In the genomic region with DNA sequence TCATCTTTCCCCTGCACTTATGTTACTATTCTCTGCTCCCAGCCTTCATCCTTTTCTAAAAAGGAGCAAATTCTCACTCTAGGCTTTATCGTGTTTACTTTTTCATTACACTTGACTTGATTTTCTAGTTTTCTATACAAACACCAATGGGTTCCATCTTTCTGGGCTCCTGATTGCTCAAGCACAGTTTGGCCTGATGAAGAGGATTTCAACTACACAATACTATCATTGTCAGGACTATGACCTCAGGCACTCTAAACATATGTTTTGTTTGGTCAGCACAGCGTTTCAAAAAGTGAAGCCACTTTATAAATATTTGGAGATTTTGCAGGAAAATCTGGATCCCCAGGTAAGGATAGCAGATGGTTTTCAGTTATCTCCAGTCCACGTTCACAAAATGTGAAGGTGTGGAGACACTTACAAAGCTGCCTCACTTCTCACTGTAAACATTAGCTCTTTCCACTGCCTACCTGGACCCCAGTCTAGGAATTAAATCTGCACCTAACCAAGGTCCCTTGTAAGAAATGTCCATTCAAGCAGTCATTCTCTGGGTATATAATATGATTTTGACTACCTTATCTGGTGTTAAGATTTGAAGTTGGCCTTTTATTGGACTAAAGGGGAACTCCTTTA, we compare ENCODE assay signal across 11 cellular contexts.
DNase-seq lines count a peak whose midpoint lies in the region; ATAC-seq, FAIRE-seq and TF ChIP-seq lines count a peak whose summit lies in the region.
"Had no signal": no experiment of that assay in that cellular context is flagged by ENCODE, and none has a peak within 500 bp of the region (broad histone marks: within the 10 kb centered on the region; RNA-seq: fewer than 3 reads in every experiment).

No MANE protein-coding gene starts in this region.

- POLR2A ChIA-PET in HepG2 (lab: Yijun Ruan, JAX), result interaction anchor here (1.2 kb wide), 1 partner anchor 86 kb away, joined by 3 read pairs; a partner anchor contains a TSS

- H3K79me2 ChIP-seq in HepG2 (ENCODE audit: insufficient read depth, low read length), result peaks cover 4% of the 10 kb centered on the region

- H3K27me3 ChIP-seq in HepG2 (ENCODE audit: control insufficient read depth in 1 of 2, insufficient read depth in 2 of 2, low read length in 2 of 2), result no peaks in the 10 kb centered on the region
- no peaks in the 10 kb centered on the region for H3K27me3 ChIP-seq in tibial artery
- H3K27me3 ChIP-seq: foreskin keratinocyte had no signal

- H3K4me1 Mint-ChIP-seq in activated naive CD4-positive, alpha-beta T cell treated with anti-CD3 and anti-CD28 coated beads for 36 hours (ENCODE audit: low read depth), result peaks cover 79% of the 10 kb centered on the region
- peaks cover 39% of the 10 kb centered on the region for H3K4me1 Mint-ChIP-seq in activated T-helper 2 cell treated with anti-CD3 and anti-CD28 coated beads, Interferon-gamma antibody, Interleukin-2, Interleukin-4, amounts not matched to agents 10 μg/mL and 5 μg/mL and 100 μg/mL, durations not matched to agents 14 hours and 24 hours and 36 hours (ENCODE audit: low read depth)

- in situ Hi-C loops in HepG2 (cut with HindIII; ENCODE audit: extremely low pct_ligation_motif_present, low pct_unique_long_range_greater_than_20kb), result no loop called here
- in situ Hi-C loops in GM13976 (cut with MboI; ENCODE audit: low sequenced_read_pairs, unreplicated experiment), result loop anchor here (25.0 kb wide), 1 partner anchor 480 kb away; no protein-coding TSS in a partner anchor

- H3K4me1 ChIP-seq in HepG2 (ENCODE audit: insufficient read depth, low read length) (peaks cover 58% of the 10 kb centered on the region), tibial artery (peaks cover 0 to 80% (median 50%) of the 10 kb centered on the region in 4 donors)

- no peak overlapping the region for H3K4me3 ChIP-seq in HepG2 (replicated peaks in 1 of 3; ENCODE audit: insufficient read depth in 1 of 3, low read depth in 2 of 3, low read length in 3 of 3)
- H3K4me3 ChIP-seq in tibial artery, result no peak overlapping the region
- H3K4me3 ChIP-seq: HAP-1 had no signal

- TF ChIP-seq RAD21 in HepG2 (CRISPR knock-in tag; IDR thresholded peaks at IDR 0.05), result no peak

- WGBS in HepG2 (ENCODE audit: low lambda C conversion rate), result 17% methylated on average over 3 of the region's 3 CpGs

- H3K36me3 Mint-ChIP-seq in activated naive CD4-positive, alpha-beta T cell treated with anti-CD3 and anti-CD28 coated beads for 36 hours (ENCODE audit: low read depth), result peaks cover 78% of the 10 kb centered on the region
- peaks cover 87% of the 10 kb centered on the region for H3K36me3 Mint-ChIP-seq in activated T-helper 2 cell treated with anti-CD3 and anti-CD28 coated beads, Interferon-gamma antibody, Interleukin-2, Interleukin-4, amounts not matched to agents 10 μg/mL and 5 μg/mL and 100 μg/mL, durations not matched to agents 14 hours and 24 hours and 36 hours (ENCODE audit: low read depth)

- H3K27ac ChIP-seq in VCaP (peak overlapping the region; percentile 29), HepG2 (ENCODE audit: extremely low read length, insufficient read depth, low read length) (peak overlapping the region; percentile 24), tibial artery (peak overlapping the region; percentile 61 to 77)
- H3K27ac ChIP-seq: foreskin keratinocyte had no signal

- no peak overlapping the region for H3K9ac ChIP-seq in HepG2 (ENCODE audit: insufficient read depth, low read depth, low read length)

- H3K27ac Mint-ChIP-seq in activated naive CD4-positive, alpha-beta T cell treated with anti-CD3 and anti-CD28 coated beads for 36 hours, result peak overlapping the region; percentile 76
- H3K27ac Mint-ChIP-seq in activated T-helper 2 cell treated with anti-CD3 and anti-CD28 coated beads, Interferon-gamma antibody, Interleukin-2, Interleukin-4, amounts not matched to agents 10 μg/mL and 5 μg/mL and 100 μg/mL, durations not matched to agents 14 hours and 24 hours and 36 hours, result no peak overlapping the region

- intact Hi-C loops in activated naive CD4-positive, alpha-beta T cell treated with anti-CD3 and anti-CD28 coated beads for 36 hours (cut with micrococcal nuclease), result loop anchor here (1.0 to 5.0 kb wide), 8 partner anchors 10 to 650 kb away; no protein-coding TSS in a partner anchor
- intact Hi-C loops in HepG2 (cut with micrococcal nuclease; ENCODE audit: unreplicated experiment) (loop anchor here (1.0 to 10.0 kb wide), 5 partner anchors 56 to 650 kb away; no protein-coding TSS in a partner anchor), tibial artery (cut with DNase I; ENCODE audit: low total_unique reads) (loop anchor here (5.0 kb wide), 1 partner anchor 575 kb away; no protein-coding TSS in a partner anchor)
- intact Hi-C loops in activated T-helper 2 cell treated with anti-CD3 and anti-CD28 coated beads, Interferon-gamma antibody, Interleukin-2, Interleukin-4, amounts not matched to agents 10 μg/mL and 5 μg/mL and 100 μg/mL, durations not matched to agents 14 hours and 24 hours and 36 hours (cut with micrococcal nuclease), result loop anchor here (1.0 to 5.0 kb wide), 5 partner anchors 61 to 650 kb away; no protein-coding TSS in a partner anchor

- BruUV-seq in HepG2 (replicated peaks; lab: Mats Ljungman, UMichigan), result no TSS peak

- no peak for TF ChIP-seq CTCF in VCaP (conservative IDR thresholded peaks at IDR 0.05)
- TF ChIP-seq CTCF in HepG2 (CRISPR knock-in tag; IDR thresholded peaks at IDR 0.05), result no peak
- no peak for TF ChIP-seq CTCF in tibial artery (IDR thresholded peaks at IDR 0.05)
- no peak for TF ChIP-seq CTCF in GM13976 (IDR thresholded peaks at IDR 0.05; ENCODE audit: borderline replicate concordance, control extremely low read depth, extremely low read depth, insufficient read depth, missing control alignments)

- ATAC-seq in HepG2 (peak; percentile 21), GM18505 (IDR thresholded peaks at IDR 0.05; ENCODE audit: unreplicated experiment) (no peak)

- H3K4me2 ChIP-seq in HepG2 (ENCODE audit: low read depth, low read length), result no peak overlapping the region

- TF ChIP-seq EP300 in HepG2 (IDR thresholded peaks at IDR 0.05; ENCODE audit: low read depth in 2 of 2, low read length in 2 of 2) (peak in 1 of 2 experiments; percentile 48; a peak in 1 of 4 replicates), HepG2 (CRISPR knock-in tag; IDR thresholded peaks at IDR 0.05; ENCODE audit: borderline replicate concordance) (no peak)

- no peaks in the 10 kb centered on the region for H3K27me3 Mint-ChIP-seq in activated naive CD4-positive, alpha-beta T cell treated with anti-CD3 and anti-CD28 coated beads for 36 hours (ENCODE audit: low read depth)
- no peaks in the 10 kb centered on the region for H3K27me3 Mint-ChIP-seq in activated T-helper 2 cell treated with anti-CD3 and anti-CD28 coated beads, Interferon-gamma antibody, Interleukin-2, Interleukin-4, amounts not matched to agents 10 μg/mL and 5 μg/mL and 100 μg/mL, durations not matched to agents 14 hours and 24 hours and 36 hours (ENCODE audit: low read depth)

- H4K20me1 ChIP-seq in HepG2 (ENCODE audit: insufficient read depth, low read length), result peaks cover 47% of the 10 kb centered on the region

- FAIRE-seq in HepG2 (lab: Jason Lieb, UNC), result peak; percentile 78

- H3K9me3 ChIP-seq in HepG2 (ENCODE audit: low read length), result no peaks in the 10 kb centered on the region
- no peaks in the 10 kb centered on the region for H3K9me3 ChIP-seq in tibial artery
- H3K9me3 ChIP-seq: HAP-1 had no signal

- H3K36me3 ChIP-seq in HepG2 (replicated peaks in 1 of 2; ENCODE audit: control insufficient read depth in 1 of 2, insufficient read depth in 2 of 2, low read length in 2 of 2), result peaks cover 34 to 83% of the 10 kb centered on the region in 2 experiments
- peaks cover 30 to 52% (median 48%) of the 10 kb centered on the region in 3 donors for H3K36me3 ChIP-seq in tibial artery

- H3K9me3 Mint-ChIP-seq in activated naive CD4-positive, alpha-beta T cell treated with anti-CD3 and anti-CD28 coated beads for 36 hours, result no peaks in the 10 kb centered on the region
- no peaks in the 10 kb centered on the region for H3K9me3 Mint-ChIP-seq in activated T-helper 2 cell treated with anti-CD3 and anti-CD28 coated beads, Interferon-gamma antibody, Interleukin-2, Interleukin-4, amounts not matched to agents 10 μg/mL and 5 μg/mL and 100 μg/mL, durations not matched to agents 14 hours and 24 hours and 36 hours

- peak in 1 of 2 experiments; percentile 9; a peak in 1 of 4 replicates for TF ChIP-seq POLR2A in HepG2 (IDR thresholded peaks at IDR 0.05; ENCODE audit: insufficient read depth in 1 of 2, low read depth in 2 of 2, low read length in 2 of 2)
- no peak for TF ChIP-seq POLR2A in GM18505 (IDR thresholded peaks at IDR 0.05; ENCODE audit: borderline replicate concordance, extremely low read depth, insufficient read depth, insufficient read length)

- no peak for DNase-seq in activated naive CD4-positive, alpha-beta T cell treated with anti-CD3 and anti-CD28 coated beads for 36 hours
- DNase-seq in activated naive CD4-positive, alpha-beta T cell treated with Interleukin-2 at 50 U/mL for 16 hours, result no peak
- DNase-seq in HepG2 (ENCODE audit: low spot score) (peak; percentile 57), tibial artery (no peak), GM13976 (ENCODE audit: low spot score) (no peak)
- DNase-seq in activated T-helper 2 cell treated with anti-CD3 and anti-CD28 coated beads, Interferon-gamma antibody, Interleukin-2, Interleukin-4, amounts not matched to agents 10 μg/mL and 5 μg/mL and 100 μg/mL, durations not matched to agents 14 hours and 24 hours and 36 hours (ENCODE audit: low spot score), result no peak
- DNase-seq: kidney had no signal

- H3K4me3 Mint-ChIP-seq in activated naive CD4-positive, alpha-beta T cell treated with anti-CD3 and anti-CD28 coated beads for 36 hours, result no peak overlapping the region
- no peak overlapping the region for H3K4me3 Mint-ChIP-seq in activated T-helper 2 cell treated with anti-CD3 and anti-CD28 coated beads, Interferon-gamma antibody, Interleukin-2, Interleukin-4, amounts not matched to agents 10 μg/mL and 5 μg/mL and 100 μg/mL, durations not matched to agents 14 hours and 24 hours and 36 hours (ENCODE audit: low read depth)

- no peak overlapping the region for H2AFZ ChIP-seq in HepG2 (ENCODE audit: low read length)

- CTCF ChIA-PET in activated naive CD4-positive, alpha-beta T cell treated with anti-CD3 and anti-CD28 coated beads for 36 hours (lab: Charles Lee), result interaction anchor here (0.6 to 2.9 kb wide), 25 partner anchors 7 to 494 kb away, joined by 3 to 15 read pairs (median 6); a partner anchor contains a TSS
- CTCF ChIA-PET in HepG2 (lab: Yijun Ruan, JAX; ENCODE audit: low intra/inter-chr PET ratio, low total read pairs), result interaction anchor here (1.7 kb wide), 1 partner anchor 650 kb away, joined by 8 read pairs; no protein-coding TSS in a partner anchor

TF ChIP-seq in HepG2, 621 proteins besides CTCF, POLR2A, EP300 and RAD21 (continues in another document):
- no peak for TF ChIP-seq SOX6 (IDR thresholded peaks at IDR 0.05)
- TF ChIP-seq SOX6 (CRISPR knock-in tag; IDR thresholded peaks at IDR 0.05), result peak; percentile 83
